ENCODE assay signal across 8 cellular contexts in genomic region chr16:20944861-20945390, GRCh38. TPM values are rescaled to one million over a fixed set of nuclear protein-coding genes. Genes with fewer than 3 reads are reported as not detected.
DNase-seq lines count a peak whose midpoint lies in the region; ATAC-seq, FAIRE-seq and TF ChIP-seq lines count a peak whose summit lies in the region.

No MANE protein-coding gene starts in this region.

- TF ChIP-seq EP300 in A549 (IDR thresholded peaks at IDR 0.05), result no peak

- H2AFZ ChIP-seq in hepatocyte, result no peak overlapping the region

- CTCF ChIA-PET in A549 (lab: Yijun Ruan, JAX), result interaction anchor here (1.1 to 1.2 kb wide), 2 partner anchors 13 to 15 kb away, joined by 3 to 4 read pairs; no protein-coding TSS in a partner anchor
- CTCF ChIA-PET in activated CD8-positive, alpha-beta T cell treated with anti-CD3 and anti-CD28 coated beads for 36 hours (lab: Charles Lee), result interaction anchor here (0.9 to 1.6 kb wide), 3 partner anchors 45 to 94 kb away, joined by 3 to 11 read pairs (median 3); partner anchors contain the start of gene DCUN1D3

- no peaks in the 10 kb centered on the region for H3K9me3 ChIP-seq in A549
- no peaks in the 10 kb centered on the region for H3K9me3 ChIP-seq in testis
- H3K9me3 ChIP-seq in hepatocyte (ENCODE audit: low read depth), result no peaks in the 10 kb centered on the region

- no peak overlapping the region for H3K4me2 ChIP-seq in A549
- no peak overlapping the region for H3K4me2 ChIP-seq in hepatocyte

- H3K4me1 Mint-ChIP-seq in activated CD8-positive, alpha-beta T cell treated with anti-CD3 and anti-CD28 coated beads for 36 hours (ENCODE audit: low read depth), result peaks cover 34% of the 10 kb centered on the region

- no peaks in the 10 kb centered on the region for H4K20me1 ChIP-seq in hepatocyte (ENCODE audit: insufficient read depth, poor library complexity, severe bottlenecking)

- no peak for TF ChIP-seq POLR2A in A549 (IDR thresholded peaks at IDR 0.05; ENCODE audit: low read length)
- no peak for TF ChIP-seq POLR2A in testis (IDR thresholded peaks at IDR 0.05)

- intact Hi-C loops in activated CD8-positive, alpha-beta T cell treated with anti-CD3 and anti-CD28 coated beads for 36 hours (cut with micrococcal nuclease), result loop anchor here (10.0 kb wide), 1 partner anchor 100 kb away; no protein-coding TSS in a partner anchor
- intact Hi-C loops in testis (cut with DNase I; ENCODE audit: low total_unique reads), result no loop called here

- POLR2A ChIA-PET in A549 (lab: Yijun Ruan, JAX), result no interaction called here
- POLR2A ChIA-PET in activated CD8-positive, alpha-beta T cell treated with anti-CD3 and anti-CD28 coated beads for 36 hours (lab: Charles Lee), result no interaction called here

- no peaks in the 10 kb centered on the region for H3K27me3 Mint-ChIP-seq in activated CD8-positive, alpha-beta T cell treated with anti-CD3 and anti-CD28 coated beads for 36 hours

- TF ChIP-seq CTCF in A549 (IDR thresholded peaks at IDR 0.05) (no peak), fibroblast of villous mesenchyme (IDR thresholded peaks at IDR 0.05; ENCODE audit: insufficient read depth, low read depth, low read length) (peak; percentile 4), testis (IDR thresholded peaks at IDR 0.05) (no peak), hepatocyte (IDR thresholded peaks at IDR 0.05; ENCODE audit: poor library complexity) (no peak)
- TF ChIP-seq CTCF in activated CD8-positive, alpha-beta T cell treated with anti-CD3 and anti-CD28 coated beads for 36 hours (IDR thresholded peaks at IDR 0.05), result no peak

- no peaks in the 10 kb centered on the region for H3K4me1 ChIP-seq in A549
- no peaks in the 10 kb centered on the region for H3K4me1 ChIP-seq in testis
- H3K4me1 ChIP-seq in hepatocyte (ENCODE audit: insufficient read depth), result no peaks in the 10 kb centered on the region

- no peaks in the 10 kb centered on the region for H3K36me3 Mint-ChIP-seq in activated CD8-positive, alpha-beta T cell treated with anti-CD3 and anti-CD28 coated beads for 36 hours (ENCODE audit: low read depth)

- H3K9me3 Mint-ChIP-seq in activated CD8-positive, alpha-beta T cell treated with anti-CD3 and anti-CD28 coated beads for 36 hours, result no peaks in the 10 kb centered on the region

- no peak for ATAC-seq in A549
- ATAC-seq in activated CD8-positive, alpha-beta T cell treated with anti-CD3 and anti-CD28 coated beads for 36 hours, result peak; percentile 87

- H3K9me2 ChIP-seq in hepatocyte (replicated peaks; ENCODE audit: insufficient read depth), result no peaks in the 10 kb centered on the region

- H3K27me3 ChIP-seq in testis (no peaks in the 10 kb centered on the region), hepatocyte (no peaks in the 10 kb centered on the region)

- TF ChIP-seq RAD21 in A549 (conservative IDR thresholded peaks at IDR 0.05 in 1 of 2, IDR thresholded peaks at IDR 0.05 in 1 of 2), result 0 out of 5 replicates have a peak, but pooled peaks of 1 of the 2 experiments have one; percentile 7

- WGBS in A549 (ENCODE audit: missing lambda C conversion rate), result 45% methylated on average over 4 of the region's 5 CpGs
- WGBS in testis, 2 donors, result 79 to 85% methylated on average over 5 of the region's 5 CpGs
- WGBS in hepatocyte (ENCODE audit: low lambda C conversion rate, missing lambda C conversion rate), result 87% methylated on average over 5 of the region's 5 CpGs

- H3K36me3 ChIP-seq in testis (ENCODE audit: low read depth, missing control alignments) (no peaks in the 10 kb centered on the region), hepatocyte (replicated peaks; ENCODE audit: insufficient read depth, low read depth) (no peaks in the 10 kb centered on the region)

- no peak for FAIRE-seq in A549 (lab: Jason Lieb, UNC)

- H3K4me3 ChIP-seq in A549 (no peak overlapping the region), fibroblast of villous mesenchyme (ENCODE audit: low read depth, low read length) (no peak overlapping the region), testis (no peak overlapping the region), hepatocyte (no peak overlapping the region)
- no peak overlapping the region for H3K4me3 ChIP-seq in Jurkat, Clone E6-1 (ENCODE audit: low read length)

- H3K4me3 Mint-ChIP-seq in activated CD8-positive, alpha-beta T cell treated with anti-CD3 and anti-CD28 coated beads for 36 hours, result no peak overlapping the region

- DNase-seq in A549 (ENCODE audit: low read depth in 1 of 2, low spot score in 1 of 2) (no peak), fibroblast of villous mesenchyme (ENCODE audit: low read depth) (no peak), NCI-H510A treated with DMSO at 0.1 percent for 48 hours (lab: John Stamatoyannopoulos, UW) (no peak), testis (no peak), hepatocyte (ENCODE audit: low spot score) (no peak), foreskin melanocyte (no peak)
- DNase-seq in Jurkat, Clone E6-1 (ENCODE audit: low read depth, low spot score), result peak; percentile 12
- peak; percentile 90 for DNase-seq in activated CD8-positive, alpha-beta T cell treated with anti-CD3 and anti-CD28 coated beads for 36 hours

- no peak overlapping the region for H3K27ac ChIP-seq in A549
- H3K27ac ChIP-seq in testis, result no peak overlapping the region
- no peak overlapping the region for H3K27ac ChIP-seq in hepatocyte

- H3K27ac Mint-ChIP-seq in activated CD8-positive, alpha-beta T cell treated with anti-CD3 and anti-CD28 coated beads for 36 hours, result no peak overlapping the region

- no peaks in the 10 kb centered on the region for H3K79me2 ChIP-seq in hepatocyte

TF ChIP-seq in A549, 52 proteins besides CTCF, POLR2A, EP300 and RAD21:
- TF ChIP-seq HOXB13 (CRISPR knock-in tag; IDR thresholded peaks at IDR 0.05; ENCODE audit: low read depth), result 0 out of 2 replicates have a peak, but pooled peaks have one; percentile 26
- TF ChIP-seq CHD2 (IDR thresholded peaks at IDR 0.05; ENCODE audit: low read length, partially characterized antibody), result no peak

RNA-seq across cellular contexts. Expression of gene LYRM1, which starts 44.4 kb away (rescaled TPM):
- polyA plus RNA-seq in A549 (2011; rRNA removed) (37.8 and 44.0 TPM in 2 replicates), A549 (2017; fragmentation: RNase III; extraction: RNeasy Plus Mini Kit Qiagen cat#74134 plus additional on column Dnase treatment) (38.6 to 48.8 TPM (median 40.6 TPM) in 3 replicates), testis (ENCODE audit: insufficient read depth, low read depth, low replicate concordance) (87.2 TPM), hepatocyte (48.9 and 57.3 TPM in 2 replicates)
- polyA plus RNA-seq in A549 (2012; cell fraction: cytosol; rRNA removed), result 16.6 and 17.7 TPM in 2 replicates
- polyA plus RNA-seq in A549 (2012; cell fraction: nucleus; rRNA removed), result 3.8 and 6.5 TPM in 2 replicates
- polyA minus RNA-seq in A549 (2011; rRNA and poly(A)+ RNA removed), result 9.4 and 12.8 TPM in 2 replicates
- 29.9 TPM for polyA plus RNA-seq in Jurkat, Clone E6-1 (2012; ENCODE audit: insufficient read depth, insufficient read length)
- 10 to 100 TPM; 31.3 to 32.5 TPM for total RNA-seq in activated CD8-positive, alpha-beta T cell treated with anti-CD3 and anti-CD28 coated beads for 36 hours
- total RNA-seq in fibroblast of villous mesenchyme (28.0 and 59.2 TPM in 2 replicates), testis (10 to 100 TPM; 30.2 to 43.0 TPM), hepatocyte (60.0 and 61.5 TPM in 2 replicates)

RNA-seq across cellular contexts. Expression of gene DCUN1D3, which starts 44.8 kb away (rescaled TPM):
- polyA plus RNA-seq in A549 (2011; rRNA removed) (7.2 and 7.5 TPM in 2 replicates), A549 (2017; fragmentation: RNase III; extraction: RNeasy Plus Mini Kit Qiagen cat#74134 plus additional on column Dnase treatment) (5.2 to 5.9 TPM (median 5.9 TPM) in 3 replicates), testis (ENCODE audit: insufficient read depth, low read depth, low replicate concordance) (19.5 TPM), hepatocyte (10.3 and 15.0 TPM in 2 replicates)
- polyA plus RNA-seq in A549 (2012; cell fraction: cytosol; rRNA removed), result 2.1 and 2.3 TPM in 2 replicates
- 2.0 and 3.5 TPM in 2 replicates for polyA plus RNA-seq in A549 (2012; cell fraction: nucleus; rRNA removed)
- 16.4 and 17.8 TPM in 2 replicates for polyA minus RNA-seq in A549 (2011; rRNA and poly(A)+ RNA removed)
- 2.1 TPM for polyA plus RNA-seq in Jurkat, Clone E6-1 (2012; ENCODE audit: insufficient read depth, insufficient read length)
- total RNA-seq in activated CD8-positive, alpha-beta T cell treated with anti-CD3 and anti-CD28 coated beads for 36 hours, result 1 to 10 TPM; 5.9 to 6.9 TPM
- total RNA-seq in fibroblast of villous mesenchyme (24.5 and 52.2 TPM in 2 replicates), testis (10 to 100 TPM; 15.2 to 16.5 TPM), hepatocyte (38.1 and 40.3 TPM in 2 replicates)

Comparison
In these comparisons a context has a peak if more than half of its experiments do, and no peak if none do; other contexts are left out.
1. DNase-seq: peak in Jurkat, Clone E6-1 (single experiment) and activated CD8-positive, alpha-beta T cell treated with anti-CD3 and anti-CD28 coated beads for 36 hours (single experiment); none in A549 (0 of 2), fibroblast of villous mesenchyme (single experiment), NCI-H510A treated with DMSO at 0.1 percent for 48 hours (single experiment), testis (single experiment), hepatocyte (single experiment) and foreskin melanocyte (single experiment).